ENCODE assay signal across 8 cellular contexts in genomic region chr2:200483729-200484198, GRCh38. TPM values are rescaled to one million over a fixed set of nuclear protein-coding genes. Genes with fewer than 3 reads are reported as not detected.
DNase-seq lines count a peak whose midpoint lies in the region; ATAC-seq and TF ChIP-seq lines count a peak whose summit lies in the region.

No MANE protein-coding gene starts in this region.

- peak; percentile 19 for DNase-seq in A172 (ENCODE audit: low spot score)
- no peak for DNase-seq in GM12864 (ENCODE audit: low read depth)
- DNase-seq in NCI-H1930 (lab: John Stamatoyannopoulos, UW) = peak; percentile 10 to 12
- peak; percentile 20 for DNase-seq in activated naive CD4-positive, alpha-beta T cell treated with anti-CD3 and anti-CD28 coated beads, Interleukin-2, amount 50 U/mL, for 16 hours
- peak; percentile 71 for DNase-seq in lower lobe of right lung
- no peak for DNase-seq in NCI-H1694 treated with DMSO at 0.1 percent for 48 hours (lab: John Stamatoyannopoulos, UW)
- DNase-seq in hippocampal formation (lab: John Stamatoyannopoulos, UW) = no peak

- intact Hi-C loops in lower lobe of right lung (cut with DNase I) = loop anchor here (5.0 kb wide), 1 partner anchor 501 kb away; no protein-coding TSS in a partner anchor

- H3K9me3 ChIP-seq in lower lobe of right lung = no peaks in the 10 kb centered on the region

- no peaks in the 10 kb centered on the region for H3K27me3 ChIP-seq in lower lobe of right lung (ENCODE audit: low read depth)

- no peak overlapping the region for H3K27ac ChIP-seq in lower lobe of right lung

- peaks cover 10% of the 10 kb centered on the region for H3K4me1 ChIP-seq in lower lobe of right lung

- peaks cover 7% of the 10 kb centered on the region for H3K36me3 ChIP-seq in lower lobe of right lung

- TF ChIP-seq CTCF in GM12864 (IDR thresholded peaks at IDR 0.05; ENCODE audit: low read depth, low read length, missing control alignments) = peak; percentile 80
- peak; percentile 50 for TF ChIP-seq CTCF in lower lobe of right lung (IDR thresholded peaks at IDR 0.05)

- H3K4me3 ChIP-seq in GM12864 (ENCODE audit: low read depth, low read length) (no peak overlapping the region), lower lobe of right lung (no peak overlapping the region)

- ATAC-seq in HG02642 (IDR thresholded peaks at IDR 0.05; ENCODE audit: poor library complexity, unreplicated experiment) = peak; percentile 72
- ATAC-seq in lower lobe of right lung = peak; percentile 73 to 85

RNA-seq across cellular contexts. Expression of gene KCTD18, which starts 26.1 kb away (rescaled TPM):
- total RNA-seq in A172 (2014; rRNA removed; shearing (Covaris generic)) = 22.1 and 31.5 TPM in 2 replicates
- 14.3 TPM for total RNA-seq in lower lobe of right lung

RNA-seq across cellular contexts. Expression of gene SGO2, which starts 42.2 kb away (rescaled TPM):
- total RNA-seq in A172 (2014; rRNA removed; shearing (Covaris generic)) = 24.2 and 33.1 TPM in 2 replicates
- total RNA-seq in lower lobe of right lung = 2.8 TPM

Comparison
In these comparisons a context has a peak if more than half of its experiments do, and no peak if none do; other contexts are left out.
1. DNase-seq: peak in A172 (single experiment), NCI-H1930 (2 of 2), activated naive CD4-positive, alpha-beta T cell treated with anti-CD3 and anti-CD28 coated beads, Interleukin-2, amount 50 U/mL, for 16 hours (single experiment) and lower lobe of right lung (single experiment); none in GM12864 (single experiment), NCI-H1694 treated with DMSO at 0.1 percent for 48 hours (single experiment) and hippocampal formation (0 of 2).